23 cellular contexts compared by ENCODE assay signal in genomic region chr3:11251807-11252176, GRCh38. TPM values are rescaled to one million over a fixed set of nuclear protein-coding genes. Genes with fewer than 3 reads are reported as not detected.
DNase-seq lines count a peak whose midpoint lies in the region; ATAC-seq and TF ChIP-seq lines count a peak whose summit lies in the region.
"Had no signal": no experiment of that assay in that cellular context is flagged by ENCODE, and none has a peak within 500 bp of the region (broad histone marks: within the 10 kb centered on the region; RNA-seq: fewer than 3 reads in every experiment).

No MANE protein-coding gene starts in this region.

- H3K4me2 ChIP-seq in osteoblast (ENCODE audit: insufficient read depth, low read length) (peak overlapping the region; percentile 42), MM.1S (ENCODE audit: low read depth, low read length) (no peak overlapping the region)

- no peaks in the 10 kb centered on the region for H3K9me3 Mint-ChIP-seq in activated CD8-positive, alpha-beta memory T cell treated with anti-CD3 and anti-CD28 coated beads, Interleukin-2, amount 10 ng/mL, durations not matched to agents 7 days and 5 days (ENCODE audit: low read depth)
- no peaks in the 10 kb centered on the region for H3K9me3 Mint-ChIP-seq in activated naive CD8-positive, alpha-beta T cell treated with anti-CD3 and anti-CD28 coated beads for 36 hours

- H3K4me3 Mint-ChIP-seq in activated CD8-positive, alpha-beta memory T cell treated with anti-CD3 and anti-CD28 coated beads, Interleukin-2, amount 10 ng/mL, durations not matched to agents 7 days and 5 days: no peak overlapping the region
- no peak overlapping the region for H3K4me3 Mint-ChIP-seq in activated naive CD8-positive, alpha-beta T cell treated with anti-CD3 and anti-CD28 coated beads for 36 hours
- H3K4me3 Mint-ChIP-seq: naive B cell had no signal

- TF ChIP-seq CTCF in RWPE2 (IDR thresholded peaks at IDR 0.05; ENCODE audit: poor library complexity, severe bottlenecking): no peak
- TF ChIP-seq CTCF in osteoblast (IDR thresholded peaks at IDR 0.05; ENCODE audit: extremely low read depth, low read depth, low read length): no peak
- TF ChIP-seq CTCF in MM.1S (IDR thresholded peaks at IDR 0.05; ENCODE audit: low read length): no peak

- no peak overlapping the region for H3K4me3 ChIP-seq in RWPE2 (ENCODE audit: severe bottlenecking)
- H3K4me3 ChIP-seq in osteoblast (ENCODE audit: insufficient read depth, low read length): no peak overlapping the region
- no peak overlapping the region for H3K4me3 ChIP-seq in MM.1S (ENCODE audit: low read length)
- H3K4me3 ChIP-seq: adrenal gland, GM12878, upper lobe of right lung had no signal

- no peaks in the 10 kb centered on the region for H3K9me2 ChIP-seq in MM.1S (replicated peaks; ENCODE audit: insufficient read depth, low read length)

- H4K20me1 ChIP-seq in osteoblast (ENCODE audit: insufficient read depth, low read length) (no peaks in the 10 kb centered on the region), MM.1S (ENCODE audit: insufficient read depth, low read length) (no peaks in the 10 kb centered on the region)

- peak overlapping the region; percentile 28 for H3K27ac Mint-ChIP-seq in activated CD8-positive, alpha-beta memory T cell treated with anti-CD3 and anti-CD28 coated beads, Interleukin-2, amount 10 ng/mL, durations not matched to agents 7 days and 5 days
- H3K27ac Mint-ChIP-seq in activated naive CD8-positive, alpha-beta T cell treated with anti-CD3 and anti-CD28 coated beads for 36 hours: peak overlapping the region; percentile 49
- H3K27ac Mint-ChIP-seq: naive B cell had no signal

- peaks cover 3% of the 10 kb centered on the region for H3K9me3 ChIP-seq in RWPE2 (ENCODE audit: severe bottlenecking)
- H3K9me3 ChIP-seq in osteoblast (ENCODE audit: low read depth, low read length): no peaks in the 10 kb centered on the region
- H3K9me3 ChIP-seq in MM.1S (replicated peaks; ENCODE audit: insufficient read depth, low read length): no peaks in the 10 kb centered on the region
- H3K9me3 ChIP-seq: adrenal gland, upper lobe of right lung had no signal

- peaks cover 13% of the 10 kb centered on the region for H3K4me1 Mint-ChIP-seq in activated CD8-positive, alpha-beta memory T cell treated with anti-CD3 and anti-CD28 coated beads, Interleukin-2, amount 10 ng/mL, durations not matched to agents 7 days and 5 days
- no peaks in the 10 kb centered on the region for H3K4me1 Mint-ChIP-seq in activated naive CD8-positive, alpha-beta T cell treated with anti-CD3 and anti-CD28 coated beads for 36 hours
- H3K4me1 Mint-ChIP-seq: naive B cell had no signal

- no peak overlapping the region for H3K9ac ChIP-seq in MM.1S (ENCODE audit: low read length)

- no peaks in the 10 kb centered on the region for H3K27me3 ChIP-seq in RWPE2 (ENCODE audit: insufficient read depth, poor library complexity, severe bottlenecking)
- no peaks in the 10 kb centered on the region for H3K27me3 ChIP-seq in osteoblast (ENCODE audit: insufficient read depth, low read length)
- peaks cover 4% of the 10 kb centered on the region; the same call in 1 of the 2 replicates for H3K27me3 ChIP-seq in MM.1S (replicated peaks; ENCODE audit: insufficient read depth, low read length)
- H3K27me3 ChIP-seq: adrenal gland, brain microvascular endothelial cell, foreskin keratinocyte, upper lobe of right lung had no signal

- DNase-seq in activated CD8-positive, alpha-beta memory T cell treated with anti-CD3 and anti-CD28 coated beads, Interleukin-2, amount 10 ng/mL, durations not matched to agents 7 days and 5 days: no peak
- DNase-seq in activated CD8-positive, alpha-beta memory T cell treated with anti-CD3 and anti-CD28 coated beads, Interleukin-2, amount 50 U/mL, for 4 hours: no peak
- no peak for DNase-seq in RWPE2 (ENCODE audit: low spot score)
- no peak for DNase-seq in activated naive CD8-positive, alpha-beta T cell treated with anti-CD3 and anti-CD28 coated beads for 36 hours
- DNase-seq in osteoblast (ENCODE audit: insufficient read length, low spot score, missing footprints): no peak
- no peak for DNase-seq in SHP77 treated with DMSO at 0.1 percent for 48 hours (lab: John Stamatoyannopoulos, UW)
- no peak for DNase-seq in MM.1S
- no peak for DNase-seq in NCI-H1694 treated with DMSO at 0.1 percent for 48 hours (lab: John Stamatoyannopoulos, UW)
- DNase-seq: adrenal gland, brain microvascular endothelial cell, Calu3, erythroblast, foreskin keratinocyte, H7, KG1, mesenchymal stem cell, naive B cell, NCI-H1417 treated with DMSO at 0.1 percent for 48 hours, NCI-H2107, NCI-H446 treated with DMSO at 0.1 percent for 48 hours, nucleus accumbens, upper lobe of right lung had no signal

- H2AFZ ChIP-seq in osteoblast (ENCODE audit: low read length) (peak overlapping the region; percentile 61), MM.1S (ENCODE audit: low read length) (no peak overlapping the region)

- no peaks in the 10 kb centered on the region for H3K36me3 Mint-ChIP-seq in activated CD8-positive, alpha-beta memory T cell treated with anti-CD3 and anti-CD28 coated beads, Interleukin-2, amount 10 ng/mL, durations not matched to agents 7 days and 5 days
- H3K36me3 Mint-ChIP-seq in activated naive CD8-positive, alpha-beta T cell treated with anti-CD3 and anti-CD28 coated beads for 36 hours: no peaks in the 10 kb centered on the region

- no peak for ATAC-seq in activated CD8-positive, alpha-beta memory T cell treated with anti-CD3 and anti-CD28 coated beads, Interleukin-2, amount 10 ng/mL, durations not matched to agents 7 days and 5 days
- no peak for ATAC-seq in RWPE2 (ENCODE audit: low read depth)
- ATAC-seq: foreskin keratinocyte, GM12878, upper lobe of right lung had no signal

- peak overlapping the region; percentile 27 for H3K27ac ChIP-seq in RWPE2 (ENCODE audit: poor library complexity, severe bottlenecking)
- peak overlapping the region; percentile 13 for H3K27ac ChIP-seq in osteoblast (ENCODE audit: low read depth, low read length)
- H3K27ac ChIP-seq in MM.1S (ENCODE audit: low read length): no peak overlapping the region
- H3K27ac ChIP-seq: adrenal gland, brain microvascular endothelial cell, foreskin keratinocyte, upper lobe of right lung had no signal

- CTCF ChIA-PET in activated CD8-positive, alpha-beta memory T cell treated with anti-CD3 and anti-CD28 coated beads, Interleukin-2, amount 10 ng/mL, durations not matched to agents 7 days and 5 days (lab: Charles Lee): interaction anchor here (1.2 kb wide), 1 partner anchor 12 kb away, joined by 3 read pairs; no protein-coding TSS in a partner anchor

- H3K36me3 ChIP-seq in RWPE2 (ENCODE audit: low read depth): peaks cover 30% of the 10 kb centered on the region
- peaks cover 10% of the 10 kb centered on the region for H3K36me3 ChIP-seq in osteoblast (ENCODE audit: insufficient read depth, low read length)
- no peaks in the 10 kb centered on the region for H3K36me3 ChIP-seq in MM.1S (replicated peaks; ENCODE audit: insufficient read depth, low read length)
- H3K36me3 ChIP-seq: adrenal gland, brain microvascular endothelial cell, upper lobe of right lung had no signal

- peaks cover 10% of the 10 kb centered on the region for H3K27me3 Mint-ChIP-seq in activated CD8-positive, alpha-beta memory T cell treated with anti-CD3 and anti-CD28 coated beads, Interleukin-2, amount 10 ng/mL, durations not matched to agents 7 days and 5 days
- peaks cover 3% of the 10 kb centered on the region for H3K27me3 Mint-ChIP-seq in activated naive CD8-positive, alpha-beta T cell treated with anti-CD3 and anti-CD28 coated beads for 36 hours

- no peaks in the 10 kb centered on the region for H3F3A ChIP-seq in MM.1S (ENCODE audit: insufficient read depth, low read length)

- H3K4me1 ChIP-seq in RWPE2 (ENCODE audit: insufficient read depth, poor library complexity, severe bottlenecking): peaks cover 12% of the 10 kb centered on the region
- H3K4me1 ChIP-seq in osteoblast (ENCODE audit: insufficient read depth, low read length): peaks cover 15% of the 10 kb centered on the region
- H3K4me1 ChIP-seq in MM.1S (ENCODE audit: low read length): no peaks in the 10 kb centered on the region
- H3K4me1 ChIP-seq: adrenal gland, upper lobe of right lung had no signal

- H3K79me2 ChIP-seq in osteoblast (ENCODE audit: insufficient read depth, low read length) (peaks cover 32% of the 10 kb centered on the region), MM.1S (ENCODE audit: low read length) (no peaks in the 10 kb centered on the region)

RNA-seq across cellular contexts. Expression of gene ATG7, which starts 20.4 kb away (rescaled TPM):
- total RNA-seq in activated CD8-positive, alpha-beta memory T cell treated with anti-CD3 and anti-CD28 coated beads, Interleukin-2, amount 10 ng/mL, durations not matched to agents 7 days and 5 days: 10 to 100 TPM; 28.3 to 38.2 TPM
- 10 to 100 TPM; 25.1 to 28.2 TPM for total RNA-seq in activated naive CD8-positive, alpha-beta T cell treated with anti-CD3 and anti-CD28 coated beads for 36 hours
- 83.7 and 93.4 TPM in 2 replicates for total RNA-seq in osteoblast
